Comparison of ENCODE assay signal across 22 cellular contexts in the genomic region with DNA sequence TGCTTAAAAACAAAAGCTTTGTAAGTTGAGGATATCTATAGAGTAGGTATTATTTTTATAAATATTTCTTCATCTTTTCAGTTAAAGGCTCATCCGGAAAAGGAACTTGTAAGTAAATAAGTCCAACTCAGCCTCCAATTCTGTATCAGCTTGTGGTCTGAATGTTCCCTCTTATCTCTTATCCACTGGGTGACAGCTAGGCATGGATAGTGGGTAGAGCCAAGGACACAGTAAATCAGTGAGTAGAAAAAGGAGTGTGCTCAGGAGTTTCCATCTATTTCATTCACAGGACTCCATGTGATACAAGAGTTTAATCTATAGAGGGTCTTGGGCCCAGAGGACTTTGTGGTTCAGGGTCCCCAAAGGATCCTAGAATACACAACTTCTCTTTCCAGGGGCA. TPM values are rescaled to one million over a fixed set of nuclear protein-coding genes. Genes with fewer than 3 reads are reported as not detected.
"Had no signal": no experiment of that assay in that cellular context is flagged by ENCODE, and none has a peak within 500 bp of the region (broad histone marks: within the 10 kb centered on the region; RNA-seq: fewer than 3 reads in every experiment).

No MANE protein-coding gene starts in this region.

- H3K27ac ChIP-seq: ascending aorta, epithelial cell of prostate, esophagus squamous epithelium, ovary, prostate gland, tibial artery had no signal

- H3K4me3 ChIP-seq: ascending aorta, esophagus squamous epithelium, ovary, prostate gland, smooth muscle cell, tibial artery had no signal

- DNase-seq: activated B cell treated with CpG ODN at 0.5 μM for 24 hours; activated CD4-positive, alpha-beta T cell treated with anti-CD3 and anti-CD28 coated beads, Interleukin-2, amount 50 U/mL, for 1 hour; activated CD8-positive, alpha-beta T cell treated with anti-CD3 and anti-CD28 coated beads for 36 hours; activated naive CD4-positive, alpha-beta T cell; activated T-cell treated with anti-CD3 and anti-CD28 coated beads, Interleukin-2, amount 50 U/mL, for 72 hours; central memory CD4-positive, alpha-beta T cell; effector CD4-positive, alpha-beta T cell; esophagus squamous epithelium; foreskin melanocyte; naive B cell; ovary; stimulated activated CD4-positive, alpha-beta T cell treated with anti-CD3 and anti-CD28 coated beads, Interleukin-1b, Interleukin-23, amount 100 ng/mL, for 48 hours; stimulated activated CD4-positive, alpha-beta T cell treated with anti-CD3 and anti-CD28 coated beads, Interleukin-4, amount 100 ng/mL, for 4 hours; stimulated activated CD8-positive, alpha-beta memory T cell treated with anti-CD3 and anti-CD28 coated beads, Interleukin-4, amount 100 ng/mL, for 48 hours; stimulated activated naive CD8-positive, alpha-beta T cell treated with anti-CD3 and anti-CD28 coated beads, Interleukin-15, amount 100 ng/mL, for 72 hours; tibial artery had no signal

- H3K9me3 ChIP-seq: ascending aorta, esophagus squamous epithelium, ovary, prostate gland, tibial artery had no signal

- H3K4me1 ChIP-seq: ascending aorta, esophagus squamous epithelium, prostate gland, tibial artery had no signal

- H3K27me3 ChIP-seq: ascending aorta, ovary, tibial artery had no signal

- H3K36me3 ChIP-seq: ascending aorta, esophagus squamous epithelium, ovary, prostate gland, tibial artery had no signal

- ATAC-seq: activated CD8-positive, alpha-beta T cell treated with anti-CD3 and anti-CD28 coated beads for 36 hours; activated T-cell treated with anti-CD3 and anti-CD28 coated beads, Interleukin-2, amount 50 U/mL, for 72 hours; stimulated activated memory B cell treated with anti-CD40 and anti-IgM and Interleukin-4, amounts not matched to agents 10 μg/mL and 1 μg/mL and 100 μg/mL, for 72 hours; stimulated activated naive CD8-positive, alpha-beta T cell treated with anti-CD3 and anti-CD28 coated beads, Interleukin-15, amount 100 ng/mL, for 72 hours had no signal

RNA-seq across cellular contexts. Expression of gene FRMD5, which starts 50.9 kb away (rescaled TPM):
- total RNA-seq: ascending aorta; T-helper 1 cell treated with Interleukin-12 subunit alpha and Interleukin-12 subunit beta and Interleukin-4 antibody, amounts not matched to agents 30 ng/mL and 1 ng/mL, for 36 hours had no signal
